1 cellular context compared by ENCODE assay signal in genomic region chr12:119218863-119219262, GRCh38. TPM values are rescaled to one million over a fixed set of nuclear protein-coding genes. Genes with fewer than 3 reads are reported as not detected.
"Had no signal": no experiment of that assay in that cellular context is flagged by ENCODE, and none has a peak within 500 bp of the region (broad histone marks: within the 10 kb centered on the region; RNA-seq: fewer than 3 reads in every experiment).

No MANE protein-coding gene starts in this region.

RNA-seq across cellular contexts. Expression of gene HSPB8, which starts 40.1 kb away (rescaled TPM):
- polyA plus RNA-seq: IgD-negative memory B cell had no signal
